9 cellular contexts compared by ENCODE assay signal in genomic region chr3:39181408-39182335, GRCh38. TPM values are rescaled to one million over a fixed set of nuclear protein-coding genes. Genes with fewer than 3 reads are reported as not detected.
DNase-seq lines count a peak whose midpoint lies in the region; ATAC-seq, FAIRE-seq and TF ChIP-seq lines count a peak whose summit lies in the region.
"Had no signal": no experiment of that assay in that cellular context is flagged by ENCODE, and none has a peak within 500 bp of the region (broad histone marks: within the 10 kb centered on the region; RNA-seq: fewer than 3 reads in every experiment).

No MANE protein-coding gene starts in this region.

- H3K27me3 Mint-ChIP-seq in astrocyte (ENCODE audit: low read depth, unreplicated experiment) = peaks cover 8% of the 10 kb centered on the region

- no peaks in the 10 kb centered on the region for H3K79me2 ChIP-seq in astrocyte (ENCODE audit: insufficient read depth, low read length)

- intact Hi-C loops in left ventricle myocardium inferior (cut with micrococcal nuclease) = no loop called here
- intact Hi-C loops in Right ventricle myocardium inferior (cut with DNase I) = loop anchor here (2.0 kb wide), 1 partner anchor 75 kb away; the partner anchor contains the start of genes GORASP1 and TTC21A

- H3K4me1 ChIP-seq in left ventricle myocardium inferior = peaks cover 87% of the 10 kb centered on the region
- H3K4me1 ChIP-seq in astrocyte (ENCODE audit: insufficient read depth, low read length) = peaks cover 19% of the 10 kb centered on the region
- peaks cover 25 to 27% of the 10 kb centered on the region in 2 donors for H3K4me1 ChIP-seq in mucosa of rectum (ENCODE audit: control insufficient read depth in 2 of 2, insufficient read depth in 2 of 2, low read length in 2 of 2)

- H3K4me3 Mint-ChIP-seq in astrocyte (ENCODE audit: unreplicated experiment) = peak overlapping the region; percentile 79

- H3K27ac Mint-ChIP-seq in astrocyte (ENCODE audit: unreplicated experiment) = peak overlapping the region; percentile 56

- H3K4me1 Mint-ChIP-seq in astrocyte (ENCODE audit: low read depth, unreplicated experiment) = peaks cover 23% of the 10 kb centered on the region

- FAIRE-seq in astrocyte (lab: Jason Lieb, UNC) (no peak), HTR-8/SVneo (lab: Jason Lieb, UNC) (no peak)

- no peak for ATAC-seq in Right ventricle myocardium inferior
- no peak for ATAC-seq in GM19324 (IDR thresholded peaks at IDR 0.05; ENCODE audit: low FRiP score, unreplicated experiment)

- H4K20me1 ChIP-seq in astrocyte (ENCODE audit: insufficient read depth, low read length) = no peaks in the 10 kb centered on the region

- peak overlapping the region; percentile 88 for H3K4me2 ChIP-seq in astrocyte (ENCODE audit: low read length)

- DNase-seq in left ventricle myocardium inferior = no peak
- DNase-seq in Right ventricle myocardium inferior (ENCODE audit: missing footprints) = no peak
- DNase-seq in astrocyte (ENCODE audit: low read depth) = no peak
- no peak for DNase-seq in HTR-8/SVneo (ENCODE audit: insufficient read length, low spot score)
- DNase-seq in HUDEP-2 (lab: John Stamatoyannopoulos, UW; ENCODE audit: unreplicated experiment in 76 of 76) = no peak
- no peak for DNase-seq in KG1 (lab: John Stamatoyannopoulos, UW)

- H3K36me3 ChIP-seq in left ventricle myocardium inferior (peaks cover 30% of the 10 kb centered on the region), astrocyte (ENCODE audit: insufficient read depth, low read length) (no peaks in the 10 kb centered on the region), mucosa of rectum (ENCODE audit: control insufficient read depth in 2 of 2, insufficient read depth in 2 of 2, low read length in 2 of 2) (no peaks in the 10 kb centered on the region)

- H3K36me3 Mint-ChIP-seq in astrocyte (ENCODE audit: low read depth, unreplicated experiment) = peaks cover 2% of the 10 kb centered on the region

- H3K27me3 ChIP-seq in left ventricle myocardium inferior (ENCODE audit: low read depth) (no peaks in the 10 kb centered on the region), astrocyte (ENCODE audit: insufficient read depth, low read length) (no peaks in the 10 kb centered on the region), mucosa of rectum (ENCODE audit: control insufficient read depth in 2 of 2, insufficient read depth in 2 of 2, low read length in 2 of 2) (no peaks in the 10 kb centered on the region)

- H3K9me3 ChIP-seq in left ventricle myocardium inferior (replicated peaks) = no peaks in the 10 kb centered on the region
- no peaks in the 10 kb centered on the region for H3K9me3 ChIP-seq in astrocyte (ENCODE audit: insufficient read depth, low read depth, low read length)
- H3K9me3 ChIP-seq in mucosa of rectum (ENCODE audit: control insufficient read depth in 2 of 2, low read length in 2 of 2) = no peaks in the 10 kb centered on the region
- H3K9me3 ChIP-seq: mucosa of descending colon had no signal

- peak overlapping the region; percentile 86 for H2AFZ ChIP-seq in astrocyte (ENCODE audit: low read depth, low read length)

- H3K4me3 ChIP-seq in left ventricle myocardium inferior = peak overlapping the region; percentile 61
- H3K4me3 ChIP-seq in astrocyte (ENCODE audit: insufficient read depth, low read depth, low read length) = peak overlapping the region; percentile 45
- peak overlapping the region in 1 of 2 donors; percentile 64 for H3K4me3 ChIP-seq in mucosa of rectum (ENCODE audit: low read length in 2 of 2)
- H3K4me3 ChIP-seq: mucosa of descending colon had no signal

- H3K27ac ChIP-seq in left ventricle myocardium inferior (replicated peaks) = peak overlapping the region; percentile 94
- no peak overlapping the region for H3K27ac ChIP-seq in astrocyte (ENCODE audit: low read depth, low read length)
- H3K27ac ChIP-seq in mucosa of rectum (ENCODE audit: low read depth in 2 of 2, low read length in 2 of 2) = peak overlapping the region; percentile 68 to 70

- TF ChIP-seq CTCF in left ventricle myocardium inferior (IDR thresholded peaks at IDR 0.05; ENCODE audit: borderline replicate concordance) (no peak), astrocyte (IDR thresholded peaks at IDR 0.05; ENCODE audit: insufficient read depth, low read depth, low read length) (no peak)

- peaks cover 4% of the 10 kb centered on the region for H3K9me3 Mint-ChIP-seq in astrocyte (ENCODE audit: unreplicated experiment)

- H3K9ac ChIP-seq in astrocyte (ENCODE audit: low read length) (peak overlapping the region; percentile 15), mucosa of rectum (ENCODE audit: low read depth in 1 of 2, low read length in 2 of 2) (peak overlapping the region in 1 of 2 donors; percentile 60)

RNA-seq across cellular contexts. Expression of gene XIRP1, which starts 10.7 kb away (rescaled TPM):
- total RNA-seq in left ventricle myocardium inferior (386 TPM), Right ventricle myocardium inferior (317 TPM), astrocyte (1.1 and 1.5 TPM in 2 replicates)

RNA-seq across cellular contexts. Expression of gene CSRNP1, which starts 28.3 kb away (rescaled TPM):
- total RNA-seq in left ventricle myocardium inferior (12.1 TPM), Right ventricle myocardium inferior (12.9 TPM), astrocyte (42.3 and 47.0 TPM in 2 replicates)

Comparison
In these comparisons a context has a peak if more than half of its experiments do, and no peak if none do; other contexts are left out.
1. RNA of gene XIRP1, which starts 10.7 kb away (total RNA-seq): 386 TPM in left ventricle myocardium inferior (single experiment) and 317 TPM in Right ventricle myocardium inferior (single experiment); 1.1 to 1.5 TPM in astrocyte; every median in the first group is over 100 times any median in the second.